Comparison of ENCODE assay signal across 25 cellular contexts in genomic region chr12:21073822-21074460, GRCh38. TPM values are rescaled to one million over a fixed set of nuclear protein-coding genes. Genes with fewer than 3 reads are reported as not detected.
DNase-seq lines count a peak whose midpoint lies in the region; ATAC-seq and TF ChIP-seq lines count a peak whose summit lies in the region.
"Had no signal": no experiment of that assay in that cellular context is flagged by ENCODE, and none has a peak within 500 bp of the region (broad histone marks: within the 10 kb centered on the region; RNA-seq: fewer than 3 reads in every experiment).

No MANE protein-coding gene starts in this region.

- POLR2A ChIA-PET in AG04449 (lab: Yijun Ruan, JAX) (no interaction called here), WTC11 (lab: Charles Lee) (no interaction called here), T-cell (lab: Charles Lee) (no interaction called here)

- no peak overlapping the region for H3K4me3 Mint-ChIP-seq in WTC11
- H3K4me3 Mint-ChIP-seq in T-cell, result no peak overlapping the region
- H3K4me3 Mint-ChIP-seq: activated naive CD4-positive, alpha-beta T cell treated with anti-CD3 and anti-CD28 coated beads for 36 hours; nephron progenitor cell had no signal

- TF ChIP-seq CTCF in AG04449 (IDR thresholded peaks at IDR 0.05; ENCODE audit: insufficient read depth, low read length, missing control alignments) (no peak), WTC11 (IDR thresholded peaks at IDR 0.05) (no peak)

- peaks cover 14% of the 10 kb centered on the region for H3K4me1 Mint-ChIP-seq in WTC11
- H3K4me1 Mint-ChIP-seq in T-cell, result no peaks in the 10 kb centered on the region
- H3K4me1 Mint-ChIP-seq: nephron progenitor cell had no signal

- CTCF ChIA-PET in AG04449 (lab: Yijun Ruan, JAX) (no interaction called here), WTC11 (lab: Charles Lee) (no interaction called here), T-cell (lab: Charles Lee) (no interaction called here)

- no peaks in the 10 kb centered on the region for H3K27me3 Mint-ChIP-seq in WTC11 (ENCODE audit: low read depth)
- H3K27me3 Mint-ChIP-seq in T-cell, result no peaks in the 10 kb centered on the region

- DNase-seq in AG04449 (ENCODE audit: low read depth, low spot score) (peak; percentile 7), HS-27A (ENCODE audit: low read depth) (peak; percentile 96), WTC11 (ENCODE audit: low spot score) (no peak), iris pigment epithelial cell (ENCODE audit: low read depth) (peak; percentile 68), NCI-H187 treated with DMSO at 0.1 percent for 48 hours (lab: John Stamatoyannopoulos, UW) (no peak), NCI-H82 (lab: John Stamatoyannopoulos, UW) (no peak), retina (no peak), T-cell (no peak)
- DNase-seq: activated CD4-positive, CD25-positive, alpha-beta regulatory T cell treated with anti-CD3 and anti-CD28 coated beads, Interleukin-2, amount 50 U/mL, for 72 hours; activated CD8-positive, alpha-beta memory T cell treated with anti-CD3 and anti-CD28 coated beads, Interleukin-2, amount 50 U/mL, for 4 hours; activated naive CD4-positive, alpha-beta T cell treated with anti-CD3 and anti-CD28 coated beads for 36 hours; DMS153; HCEC 1CT; Kasumi-1; NCI-H1930; NCI-H524 treated with DMSO at 0.1 percent for 48 hours; nephron progenitor cell; Peyer's patch; stimulated activated CD4-positive, alpha-beta T cell treated with anti-CD3 and anti-CD28 coated beads, Interleukin-2, amount 100 ng/mL, for 24 hours; T-helper 1 cell had no signal

- peak; percentile 50 for ATAC-seq in WTC11
- ATAC-seq in T-cell (replicated peaks in 1 of 4), result no peak
- ATAC-seq: foreskin keratinocyte had no signal

- H3K27ac Mint-ChIP-seq in WTC11 (no peak overlapping the region), T-cell (no peak overlapping the region)
- H3K27ac Mint-ChIP-seq: activated naive CD4-positive, alpha-beta T cell treated with anti-CD3 and anti-CD28 coated beads for 36 hours; nephron progenitor cell had no signal

- H3K4me3 ChIP-seq in AG04449 (ENCODE audit: low read depth, low read length), result no peak overlapping the region
- H3K4me3 ChIP-seq: cardiac muscle cell, lung, Peyer's patch had no signal

- H3K36me3 Mint-ChIP-seq in WTC11 (no peaks in the 10 kb centered on the region; the same call in 1 of the 2 replicates), T-cell (no peaks in the 10 kb centered on the region)

- H3K9me3 Mint-ChIP-seq in WTC11 (peaks cover 11% of the 10 kb centered on the region), T-cell (peaks cover 3 to 26% (median 18%) of the 10 kb centered on the region in 3 donors)

TF ChIP-seq in WTC11, 78 proteins besides CTCF, POLR2A, EP300 and RAD21:
- no peak for TF ChIP-seq NR1H2 (CRISPR knock-in tag; IDR thresholded peaks at IDR 0.05)
- no peak for TF ChIP-seq ATF3 (CRISPR knock-in tag; conservative IDR thresholded peaks at IDR 0.05)
- TF ChIP-seq ELF4 (CRISPR knock-in tag; IDR thresholded peaks at IDR 0.05; ENCODE audit: low read depth), result no peak
- TF ChIP-seq CBFB (CRISPR knock-in tag; IDR thresholded peaks at IDR 0.05; ENCODE audit: low read depth), result no peak
- TF ChIP-seq E2F5 (CRISPR knock-in tag; IDR thresholded peaks at IDR 0.05), result no peak
- TF ChIP-seq RORB (CRISPR knock-in tag; IDR thresholded peaks at IDR 0.05), result no peak
- TF ChIP-seq USF1 (CRISPR knock-in tag; IDR thresholded peaks at IDR 0.05), result no peak
- no peak for TF ChIP-seq CREB1 (CRISPR knock-in tag; IDR thresholded peaks at IDR 0.05)
- TF ChIP-seq ZNF671 (CRISPR knock-in tag; IDR thresholded peaks at IDR 0.05), result no peak
- no peak for TF ChIP-seq FOXP1 (CRISPR knock-in tag; IDR thresholded peaks at IDR 0.05; ENCODE audit: borderline replicate concordance)
- no peak for TF ChIP-seq E2F4 (CRISPR knock-in tag; IDR thresholded peaks at IDR 0.05; ENCODE audit: borderline replicate concordance, low read depth)
- no peak for TF ChIP-seq E2F1 (CRISPR knock-in tag; IDR thresholded peaks at IDR 0.05)
- no peak for TF ChIP-seq CDX4 (CRISPR knock-in tag; IDR thresholded peaks at IDR 0.05; ENCODE audit: borderline replicate concordance)
- no peak for TF ChIP-seq FOXJ3 (CRISPR knock-in tag; IDR thresholded peaks at IDR 0.05; ENCODE audit: borderline replicate concordance)
- no peak for TF ChIP-seq FOXK1 (CRISPR knock-in tag; IDR thresholded peaks at IDR 0.05)
- no peak for TF ChIP-seq ETV6 (CRISPR knock-in tag; IDR thresholded peaks at IDR 0.05)

RNA-seq across cellular contexts. Expression of gene SLCO1B1, which starts 57.1 kb away (rescaled TPM):
- total RNA-seq in WTC11 (2021) (0.25 to 0.52 TPM (median 0.37 TPM) in 3 replicates), T-cell (under 1 TPM in 1 of 5 donors, not detected in 4; 0.12 TPM)
- total RNA-seq: activated naive CD4-positive, alpha-beta T cell treated with anti-CD3 and anti-CD28 coated beads for 36 hours; cardiac muscle cell; foreskin keratinocyte; lung; Peyer's patch; renal cortical epithelial cell; temporal lobe had no signal

Comparison
In these comparisons a context has a peak if more than half of its experiments do, and no peak if none do; other contexts are left out.
1. DNase-seq: peak in AG04449 (single experiment), HS-27A (single experiment) and iris pigment epithelial cell (single experiment); none in WTC11 (single experiment), NCI-H187 treated with DMSO at 0.1 percent for 48 hours (single experiment), NCI-H82 (single experiment), retina (single experiment) and T-cell (0 of 34).